17 cellular contexts compared by ENCODE assay signal in the genomic region with DNA sequence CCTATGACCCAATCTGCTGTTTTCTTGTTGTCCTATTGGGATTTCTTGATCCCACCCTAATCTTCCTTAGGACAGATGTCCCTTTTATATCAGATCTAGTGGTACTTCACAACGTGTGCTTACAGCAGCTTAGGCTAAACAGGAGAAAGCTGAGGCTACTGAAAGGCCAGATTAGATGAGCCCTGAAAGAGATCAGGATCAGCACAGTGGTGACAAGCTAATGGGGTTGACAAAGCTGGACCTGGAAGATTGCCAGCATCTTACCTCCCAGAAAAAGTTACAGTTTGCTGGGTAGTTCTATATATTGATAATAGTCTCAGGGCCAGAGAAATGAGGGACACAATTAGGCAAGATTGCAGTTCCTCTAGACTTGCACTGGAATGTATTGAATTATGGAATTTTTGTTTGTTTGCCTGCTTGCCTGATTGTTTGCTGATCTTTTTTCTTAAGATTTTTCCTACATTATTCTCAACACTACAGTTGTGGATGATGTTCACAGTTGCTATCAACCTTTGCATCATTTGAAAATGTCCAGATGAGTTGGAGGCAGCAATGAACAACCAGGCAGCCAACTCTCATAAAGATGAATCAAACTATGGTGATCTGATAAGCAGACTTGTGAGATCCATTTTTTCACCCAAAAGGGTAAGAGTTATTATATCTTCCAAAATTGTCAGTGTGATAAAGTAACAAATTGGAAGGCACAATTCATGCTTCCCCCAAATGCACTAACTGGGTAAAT. TPM values are rescaled to one million over a fixed set of nuclear protein-coding genes. Genes with fewer than 3 reads are reported as not detected.
DNase-seq lines count a peak whose midpoint lies in the region; ATAC-seq and TF ChIP-seq lines count a peak whose summit lies in the region.
"Had no signal": no experiment of that assay in that cellular context is flagged by ENCODE, and none has a peak within 500 bp of the region (broad histone marks: within the 10 kb centered on the region; RNA-seq: fewer than 3 reads in every experiment).

No MANE protein-coding gene starts in this region.

- H3K36me3 Mint-ChIP-seq in chondrocyte (ENCODE audit: low read depth), result no peaks in the 10 kb centered on the region
- H3K36me3 Mint-ChIP-seq in progenitor cell of endocrine pancreas (ENCODE audit: insufficient read depth), result no peaks in the 10 kb centered on the region

- intact Hi-C loops in prostate gland (cut with DNase I), result no loop called here

- peak; percentile 31 for DNase-seq in NCI-H1105 treated with DMSO at 0.1 percent for 48 hours (lab: John Stamatoyannopoulos, UW)
- DNase-seq in NCI-H1105 (lab: John Stamatoyannopoulos, UW), result no peak
- peak; percentile 2 for DNase-seq in EL
- peak; percentile 99 for DNase-seq in NCI-H82 treated with DMSO at 0.1 percent for 48 hours (lab: John Stamatoyannopoulos, UW; ENCODE audit: unreplicated experiment)
- DNase-seq in chondrocyte (ENCODE audit: low spot score), result no peak
- no peak for DNase-seq in prostate gland (ENCODE audit: low spot score)
- DNase-seq in progenitor cell of endocrine pancreas (ENCODE audit: low spot score, unreplicated experiment), result no peak
- DNase-seq: activated naive CD4-positive, alpha-beta T cell; effector CD4-positive, alpha-beta T cell; heart right ventricle; islet precursor cell had no signal

- WGBS in prostate gland, result 67% methylated on average over 1 of the region's 1 CpG

- H3K4me1 Mint-ChIP-seq in chondrocyte (ENCODE audit: low read depth) (peaks cover 4% of the 10 kb centered on the region), progenitor cell of endocrine pancreas (ENCODE audit: low read depth) (peaks cover 19% of the 10 kb centered on the region)

- H3K4me1 ChIP-seq in prostate gland (replicated peaks), result no peaks in the 10 kb centered on the region
- H3K4me1 ChIP-seq: HAP-1, heart right ventricle, SJSA1 had no signal

- TF ChIP-seq CTCF in chondrocyte (IDR thresholded peaks at IDR 0.05) (no peak), prostate gland (IDR thresholded peaks at IDR 0.05) (no peak), progenitor cell of endocrine pancreas (IDR thresholded peaks at IDR 0.05; ENCODE audit: unreplicated experiment) (no peak)

- H3K27me3 Mint-ChIP-seq in chondrocyte (ENCODE audit: low read depth) (no peaks in the 10 kb centered on the region), progenitor cell of endocrine pancreas (no peaks in the 10 kb centered on the region)

- no peaks in the 10 kb centered on the region for H3K9me3 Mint-ChIP-seq in chondrocyte (ENCODE audit: low read depth)
- peaks cover 3% of the 10 kb centered on the region for H3K9me3 Mint-ChIP-seq in progenitor cell of endocrine pancreas (ENCODE audit: low read depth)

- H3K36me3 ChIP-seq in prostate gland, result no peaks in the 10 kb centered on the region
- H3K36me3 ChIP-seq: HAP-1, heart right ventricle, SJSA1 had no signal

- H3K27me3 ChIP-seq in prostate gland (replicated peaks; ENCODE audit: insufficient read depth), result no peaks in the 10 kb centered on the region
- H3K27me3 ChIP-seq: heart right ventricle had no signal

- ATAC-seq in GM18870 (IDR thresholded peaks at IDR 0.05; ENCODE audit: unreplicated experiment), result no peak
- ATAC-seq: heart right ventricle had no signal

- H3K4me3 Mint-ChIP-seq in chondrocyte (ENCODE audit: unreplicated experiment), result peak overlapping the region; percentile 74
- H3K4me3 Mint-ChIP-seq in progenitor cell of endocrine pancreas (ENCODE audit: low read depth), result no peak overlapping the region

- TF ChIP-seq POLR2A in prostate gland (IDR thresholded peaks at IDR 0.05), result no peak

- no peaks in the 10 kb centered on the region for H3K9me3 ChIP-seq in prostate gland
- H3K9me3 ChIP-seq: HAP-1, heart right ventricle, SJSA1 had no signal

- H3K27ac Mint-ChIP-seq in chondrocyte (ENCODE audit: unreplicated experiment) (no peak overlapping the region), progenitor cell of endocrine pancreas (no peak overlapping the region)

- H3K4me3 ChIP-seq in prostate gland, result no peak overlapping the region
- H3K4me3 ChIP-seq: GM12878, HAP-1, heart right ventricle, SJSA1 had no signal

- no peak overlapping the region for H3K27ac ChIP-seq in prostate gland
- H3K27ac ChIP-seq: C4-2B, heart right ventricle, HL-60, SJSA1 had no signal

RNA-seq across cellular contexts. Expression of gene PIK3C3, which starts 49.1 kb away (rescaled TPM):
- total RNA-seq in chondrocyte (42.5 to 59.1 TPM (median 53.0 TPM) in 3 replicates), prostate gland (10 to 100 TPM; 42.8 to 48.1 TPM), progenitor cell of endocrine pancreas (61.5 and 74.8 TPM in 2 replicates)

Comparison
In these comparisons a context has a peak if more than half of its experiments do, and no peak if none do; other contexts are left out.
1. DNase-seq: peak in NCI-H1105 treated with DMSO at 0.1 percent for 48 hours (single experiment), EL (single experiment) and NCI-H82 treated with DMSO at 0.1 percent for 48 hours (single experiment); none in NCI-H1105 (single experiment), chondrocyte (single experiment), prostate gland (single experiment) and progenitor cell of endocrine pancreas (single experiment).